22 cellular contexts compared by ENCODE assay signal in genomic region chr5:179178016-179178575, GRCh38.
DNase-seq lines count a peak whose midpoint lies in the region; ATAC-seq, FAIRE-seq and TF ChIP-seq lines count a peak whose summit lies in the region.
"Had no signal": no experiment of that assay in that cellular context is flagged by ENCODE, and none has a peak within 500 bp of the region (broad histone marks: within the 10 kb centered on the region; RNA-seq: fewer than 3 reads in every experiment).

No MANE protein-coding gene starts in this region.

- H3K79me2 ChIP-seq in HepG2 (ENCODE audit: insufficient read depth, low read length), result no peaks in the 10 kb centered on the region
- no peaks in the 10 kb centered on the region for H3K79me2 ChIP-seq in Karpas-422 (ENCODE audit: low read length)

- TF ChIP-seq CTCF in breast epithelium (IDR thresholded peaks at IDR 0.05) (no peak), MCF 10A (IDR thresholded peaks at IDR 0.05; ENCODE audit: unreplicated experiment) (no peak), liver (IDR thresholded peaks at IDR 0.05; ENCODE audit: low read depth, low read length, missing input control) (no peak), HepG2 (CRISPR knock-in tag; IDR thresholded peaks at IDR 0.05) (no peak)

- TF ChIP-seq RAD21 in liver (IDR thresholded peaks at IDR 0.05), result no peak
- TF ChIP-seq RAD21 in HepG2 (CRISPR knock-in tag; IDR thresholded peaks at IDR 0.05), result no peak

- DNase-seq in breast epithelium (ENCODE audit: low spot score in 2 of 2) (peak in 1 of 2 donors; percentile 55), MCF 10A (ENCODE audit: unreplicated experiment) (no peak), HepG2 (ENCODE audit: low spot score) (no peak), medulla oblongata (ENCODE audit: extremely low spot score) (peak; percentile 7), aorta (peak; percentile 29 to 38), Karpas-422 (no peak)
- no peak for DNase-seq in activated naive CD8-positive, alpha-beta T cell treated with anti-CD3 and anti-CD28 coated beads for 36 hours
- DNase-seq: AML-193; CD4-positive, alpha-beta memory T cell; DMS153; DMS79; GDM1; GM23248; HCEC 1CT had no signal

- CTCF ChIA-PET in MCF 10A (lab: Yijun Ruan, JAX) (interaction anchor here (0.6 to 0.8 kb wide), 2 partner anchors 11 to 222 kb away, joined by 3 read pairs; no protein-coding TSS in a partner anchor), HepG2 (lab: Yijun Ruan, JAX; ENCODE audit: low intra/inter-chr PET ratio, low total read pairs) (no interaction called here)

- ATAC-seq in HepG2 (no peak), aorta (ENCODE audit: low FRiP score) (no peak)
- ATAC-seq: A549 had no signal

- H3K9me2 ChIP-seq in Karpas-422 (replicated peaks; ENCODE audit: insufficient read depth, low read length), result no peaks in the 10 kb centered on the region

- H3K4me1 Mint-ChIP-seq in MCF 10A (ENCODE audit: insufficient read depth, unreplicated experiment), result no peaks in the 10 kb centered on the region
- H3K4me1 Mint-ChIP-seq in activated naive CD8-positive, alpha-beta T cell treated with anti-CD3 and anti-CD28 coated beads for 36 hours, result peaks cover 5% of the 10 kb centered on the region
- H3K4me1 Mint-ChIP-seq: CD14-positive monocyte; CD4-positive, alpha-beta memory T cell had no signal

- in situ Hi-C loops in HepG2 (cut with HindIII; ENCODE audit: extremely low pct_ligation_motif_present, low pct_unique_long_range_greater_than_20kb), result no loop called here

- peaks cover 16% of the 10 kb centered on the region for H3K9me3 Mint-ChIP-seq in MCF 10A (ENCODE audit: unreplicated experiment)
- peaks cover 4% of the 10 kb centered on the region for H3K9me3 Mint-ChIP-seq in activated naive CD8-positive, alpha-beta T cell treated with anti-CD3 and anti-CD28 coated beads for 36 hours

- H3K9ac ChIP-seq in liver (ENCODE audit: low read depth in 1 of 2, low read length in 2 of 2), result no peak overlapping the region
- no peak overlapping the region for H3K9ac ChIP-seq in HepG2 (ENCODE audit: insufficient read depth, low read depth, low read length)
- H3K9ac ChIP-seq in Karpas-422 (ENCODE audit: low read length), result no peak overlapping the region
- H3K9ac ChIP-seq: BLaER1, GM23248 had no signal

- H3K4me3 ChIP-seq in breast epithelium (no peak overlapping the region), liver (ENCODE audit: low read depth in 1 of 3, low read length in 3 of 3) (no peak overlapping the region), HepG2 (replicated peaks in 1 of 3; ENCODE audit: insufficient read depth in 1 of 3, low read depth in 2 of 3, low read length in 3 of 3) (no peak overlapping the region), aorta (ENCODE audit: low read length in 2 of 2) (no peak overlapping the region), Karpas-422 (ENCODE audit: low read length) (no peak overlapping the region)
- H3K4me3 ChIP-seq: A549, BLaER1, GM23248 had no signal

- no peak for FAIRE-seq in HepG2 (lab: Jason Lieb, UNC)
- FAIRE-seq: A549, GM12892, GM18507 had no signal

- BruUV-seq in MCF 10A (replicated peaks; lab: Mats Ljungman, UMichigan) (no TSS peak), HepG2 (replicated peaks; lab: Mats Ljungman, UMichigan) (no TSS peak)

- H3K27me3 ChIP-seq in breast epithelium (peaks cover 0 to 10% of the 10 kb centered on the region in 2 donors), liver (ENCODE audit: control insufficient read depth in 4 of 4, insufficient read depth in 4 of 4, low read length in 3 of 4) (no peaks in the 10 kb centered on the region), HepG2 (ENCODE audit: control insufficient read depth in 1 of 2, insufficient read depth in 2 of 2, low read length in 2 of 2) (peaks cover 0 to 14% of the 10 kb centered on the region in 2 experiments; a peak in 3 of 5 replicates), aorta (ENCODE audit: control insufficient read depth in 1 of 2, insufficient read depth in 2 of 2, low read length in 1 of 2) (no peaks in the 10 kb centered on the region), Karpas-422 (ENCODE audit: low read length) (no peaks in the 10 kb centered on the region)
- H3K27me3 ChIP-seq: BLaER1 had no signal

- no peak overlapping the region for H3K4me3 Mint-ChIP-seq in MCF 10A (ENCODE audit: unreplicated experiment)
- no peak overlapping the region for H3K4me3 Mint-ChIP-seq in activated naive CD8-positive, alpha-beta T cell treated with anti-CD3 and anti-CD28 coated beads for 36 hours
- H3K4me3 Mint-ChIP-seq: CD14-positive monocyte; CD4-positive, alpha-beta memory T cell had no signal

- no peak for TF ChIP-seq EP300 in HepG2 (IDR thresholded peaks at IDR 0.05; ENCODE audit: low read depth in 2 of 2, low read length in 2 of 2)
- no peak for TF ChIP-seq EP300 in HepG2 (CRISPR knock-in tag; IDR thresholded peaks at IDR 0.05; ENCODE audit: borderline replicate concordance)

- H3K36me3 ChIP-seq in breast epithelium (no peaks in the 10 kb centered on the region), liver (ENCODE audit: control insufficient read depth in 4 of 4, insufficient read depth in 3 of 4, low read depth in 1 of 4, low read length in 3 of 4) (no peaks in the 10 kb centered on the region), HepG2 (replicated peaks in 1 of 2; ENCODE audit: control insufficient read depth in 1 of 2, insufficient read depth in 2 of 2, low read length in 2 of 2) (no peaks in the 10 kb centered on the region), aorta (ENCODE audit: control insufficient read depth in 1 of 2, insufficient read depth in 2 of 2, low read length in 1 of 2) (no peaks in the 10 kb centered on the region), Karpas-422 (ENCODE audit: insufficient read depth, low read length) (no peaks in the 10 kb centered on the region)
- H3K36me3 ChIP-seq: BLaER1 had no signal

- peak overlapping the region; percentile 55 to 78 for H3K27ac ChIP-seq in breast epithelium
- H3K27ac ChIP-seq in liver (ENCODE audit: low read depth in 1 of 2, low read length in 2 of 2), result no peak overlapping the region
- H3K27ac ChIP-seq in HepG2 (ENCODE audit: extremely low read length, insufficient read depth, low read length), result no peak overlapping the region
- H3K27ac ChIP-seq in aorta (ENCODE audit: low read depth in 1 of 2, low read length in 2 of 2), result no peak overlapping the region
- no peak overlapping the region for H3K27ac ChIP-seq in Karpas-422 (ENCODE audit: low read length)
- H3K27ac ChIP-seq: 22Rv1, A549, BLaER1, GM23248, HL-60 had no signal

- TF ChIP-seq POLR2A in breast epithelium (IDR thresholded peaks at IDR 0.05) (no peak), HepG2 (IDR thresholded peaks at IDR 0.05; ENCODE audit: insufficient read depth in 1 of 2, low read depth in 2 of 2, low read length in 2 of 2) (no peak)

- H4K20me1 ChIP-seq in HepG2 (ENCODE audit: insufficient read depth, low read length) (no peaks in the 10 kb centered on the region), Karpas-422 (ENCODE audit: insufficient read depth, low read depth, low read length) (no peaks in the 10 kb centered on the region)
- H4K20me1 ChIP-seq: BLaER1 had no signal

- no peak overlapping the region for H3K4me2 ChIP-seq in HepG2 (ENCODE audit: low read depth, low read length)
- H3K4me2 ChIP-seq in Karpas-422 (ENCODE audit: low read depth, low read length, poor library complexity, severe bottlenecking), result no peak overlapping the region
- H3K4me2 ChIP-seq: A549, BLaER1 had no signal

- H3K27me3 Mint-ChIP-seq in MCF 10A (ENCODE audit: insufficient read depth, unreplicated experiment), result peaks cover 29% of the 10 kb centered on the region
- H3K27me3 Mint-ChIP-seq in activated naive CD8-positive, alpha-beta T cell treated with anti-CD3 and anti-CD28 coated beads for 36 hours, result peaks cover 28% of the 10 kb centered on the region

- peaks cover 5% of the 10 kb centered on the region for H3K36me3 Mint-ChIP-seq in MCF 10A (ENCODE audit: insufficient read depth, unreplicated experiment)
- H3K36me3 Mint-ChIP-seq in activated naive CD8-positive, alpha-beta T cell treated with anti-CD3 and anti-CD28 coated beads for 36 hours, result no peaks in the 10 kb centered on the region
- H3K36me3 Mint-ChIP-seq: CD14-positive monocyte; CD4-positive, alpha-beta memory T cell had no signal

- H2AFZ ChIP-seq in HepG2 (ENCODE audit: low read length) (no peak overlapping the region), Karpas-422 (ENCODE audit: low read length) (no peak overlapping the region)
- H2AFZ ChIP-seq: GM23248 had no signal

- intact Hi-C loops in breast epithelium (cut with DNase I; ENCODE audit: low total_unique reads) (no loop called here), MCF 10A (cut with micrococcal nuclease) (no loop called here), HepG2 (cut with micrococcal nuclease; ENCODE audit: unreplicated experiment) (no loop called here), aorta (cut with DNase I) (no loop called here)

- H3K9me3 ChIP-seq in breast epithelium (peaks cover 0 to 5% of the 10 kb centered on the region in 2 donors), liver (ENCODE audit: control insufficient read depth in 4 of 4, low read length in 3 of 4) (no peaks in the 10 kb centered on the region), HepG2 (ENCODE audit: low read length) (no peaks in the 10 kb centered on the region), aorta (ENCODE audit: control insufficient read depth, low read length) (no peaks in the 10 kb centered on the region), Karpas-422 (ENCODE audit: low read length) (no peaks in the 10 kb centered on the region)

- WGBS in liver, result 75% methylated on average over 8 of the region's 8 CpGs
- 60% methylated on average over 5 of the region's 8 CpGs for WGBS in HepG2 (ENCODE audit: low lambda C conversion rate)
- WGBS in aorta, 2 donors, result 83 to 88% methylated on average over 8 of the region's 8 CpGs

- POLR2A ChIA-PET in MCF 10A (lab: Yijun Ruan, JAX) (no interaction called here), HepG2 (lab: Yijun Ruan, JAX) (no interaction called here)

- H3K4me1 ChIP-seq in breast epithelium (no peaks in the 10 kb centered on the region), liver (ENCODE audit: control insufficient read depth in 4 of 4, insufficient read depth in 4 of 4, low read length in 3 of 4) (no peaks in the 10 kb centered on the region), HepG2 (ENCODE audit: insufficient read depth, low read length) (peaks cover 11% of the 10 kb centered on the region; the same call in 1 of the 2 replicates), aorta (ENCODE audit: control insufficient read depth in 1 of 2, insufficient read depth in 2 of 2, low read length in 2 of 2) (no peaks in the 10 kb centered on the region), Karpas-422 (ENCODE audit: low read length) (no peaks in the 10 kb centered on the region)
- H3K4me1 ChIP-seq: A549 had no signal

- H3K27ac Mint-ChIP-seq in MCF 10A (ENCODE audit: low read depth, unreplicated experiment), result no peak overlapping the region
- no peak overlapping the region for H3K27ac Mint-ChIP-seq in activated naive CD8-positive, alpha-beta T cell treated with anti-CD3 and anti-CD28 coated beads for 36 hours
- H3K27ac Mint-ChIP-seq: CD14-positive monocyte; CD4-positive, alpha-beta memory T cell had no signal

TF ChIP-seq in liver, 16 proteins besides CTCF, POLR2A, EP300 and RAD21 (continues in another document):
- TF ChIP-seq TAF1 (conservative IDR thresholded peaks at IDR 0.05), result no peak

TF ChIP-seq in HepG2, 621 proteins besides CTCF, POLR2A, EP300 and RAD21 (continues in another document):
- TF ChIP-seq DNMT3B (CRISPR knock-in tag; conservative IDR thresholded peaks at IDR 0.05), result no peak

Comparison
In these comparisons a context has a peak if more than half of its experiments do, and no peak if none do; other contexts are left out.
1. DNase-seq: peak in medulla oblongata (single experiment) and aorta (2 of 2); none in MCF 10A (single experiment), HepG2 (single experiment), activated naive CD8-positive, alpha-beta T cell treated with anti-CD3 and anti-CD28 coated beads for 36 hours (single experiment) and Karpas-422 (single experiment).
2. H3K27ac ChIP-seq: peak in breast epithelium (2 of 2); none in liver (0 of 2), HepG2 (single experiment), aorta (0 of 2) and Karpas-422 (single experiment).